ENCODE assay signal across 17 cellular contexts in the genomic region with DNA sequence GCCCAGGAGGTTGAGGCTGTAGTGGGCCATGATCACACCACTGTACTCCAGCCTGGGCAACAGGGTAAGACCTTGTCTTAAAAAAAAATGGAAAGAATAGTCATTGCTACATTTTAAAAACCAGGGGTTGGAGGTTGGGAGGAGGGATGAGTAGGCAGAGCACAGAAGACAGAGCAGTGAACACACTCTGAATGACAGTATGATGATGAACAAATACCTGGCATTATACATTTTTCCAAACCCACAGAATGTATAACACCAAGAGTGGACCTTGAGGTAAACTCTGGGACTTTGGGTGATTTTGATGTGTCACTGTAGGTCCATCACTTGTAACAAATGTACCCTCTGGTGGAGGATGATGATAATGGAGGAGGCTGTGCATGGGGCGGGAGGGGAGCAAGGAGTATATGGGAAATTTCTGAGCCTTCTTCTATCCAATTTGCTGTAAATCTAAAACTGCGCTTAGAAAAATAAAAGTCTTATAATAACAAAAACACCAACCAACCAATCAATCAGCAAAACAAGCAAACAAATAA.
DNase-seq lines count a peak whose midpoint lies in the region; ATAC-seq and TF ChIP-seq lines count a peak whose summit lies in the region.
"Had no signal": no experiment of that assay in that cellular context is flagged by ENCODE, and none has a peak within 500 bp of the region (broad histone marks: within the 10 kb centered on the region; RNA-seq: fewer than 3 reads in every experiment).

No MANE protein-coding gene starts in this region.

- no peak overlapping the region for H3K14ac ChIP-seq in IMR-90 (replicated peaks; ENCODE audit: low read depth, low read length)

- H3K4me1 ChIP-seq in IMR-90 (ENCODE audit: control insufficient read depth, insufficient read depth, low read length), result no peaks in the 10 kb centered on the region
- peaks cover 3 to 6% of the 10 kb centered on the region in 2 donors for H3K4me1 ChIP-seq in naive thymus-derived CD4-positive, alpha-beta T cell (ENCODE audit: control insufficient read depth in 2 of 2, insufficient read depth in 2 of 2, low read length in 2 of 2)

- H2BK5ac ChIP-seq in IMR-90 (ENCODE audit: low read depth, low read length, poor library complexity, severe bottlenecking), result no peak overlapping the region

- no peaks in the 10 kb centered on the region for H3K9me3 ChIP-seq in IMR-90 (ENCODE audit: control insufficient read depth, insufficient read depth, low read length)
- H3K9me3 ChIP-seq in naive thymus-derived CD4-positive, alpha-beta T cell (ENCODE audit: control insufficient read depth in 2 of 3, low read length in 3 of 3), result no peaks in the 10 kb centered on the region
- H3K9me3 ChIP-seq: body of pancreas had no signal

- no peaks in the 10 kb centered on the region for H3K27me3 Mint-ChIP-seq in T-helper 1 cell treated with Interleukin-12 subunit alpha and Interleukin-12 subunit beta and Interleukin-4 antibody, amounts not matched to agents 30 μg/mL and 1 μg/mL, for 36 hours (ENCODE audit: low read depth)
- H3K27me3 Mint-ChIP-seq in activated naive CD8-positive, alpha-beta T cell treated with anti-CD3 and anti-CD28 coated beads, Interleukin-2, amount 50 U/mL, for 24 hours, result no peaks in the 10 kb centered on the region
- H3K27me3 Mint-ChIP-seq in naive thymus-derived CD4-positive, alpha-beta T cell, result no peaks in the 10 kb centered on the region

- DNase-seq in T-helper 1 cell (no peak), IMR-90 (no peak), activated gamma-delta T cell treated with Interleukin-2 at 50 U/mL for 16 hours (no peak), COLO668 (lab: John Stamatoyannopoulos, UW; ENCODE audit: unreplicated experiment) (no peak)
- no peak for DNase-seq in activated naive CD8-positive, alpha-beta T cell treated with anti-CD3 and anti-CD28 coated beads, Interleukin-2, amount 50 U/mL, for 24 hours
- no peak for DNase-seq in naive thymus-derived CD4-positive, alpha-beta T cell
- DNase-seq: activated CD4-positive, CD25-positive, alpha-beta regulatory T cell treated with anti-CD3 and anti-CD28 coated beads, Interleukin-2, amount 50 U/mL, for 72 hours; body of pancreas; GOT3; KBM-7; NCI-H1694; NCI-H510A treated with DMSO at 0.1 percent for 48 hours; PC-9; stimulated activated naive CD4-positive, alpha-beta T cell; SW 1271 had no signal

- H3K79me1 ChIP-seq in IMR-90 (ENCODE audit: low read depth in 1 of 2, low read length in 2 of 2), result no peaks in the 10 kb centered on the region

- H3K18ac ChIP-seq in IMR-90 (ENCODE audit: low read depth, low read length), result no peak overlapping the region

- TF ChIP-seq POLR2A in IMR-90 (IDR thresholded peaks at IDR 0.05; ENCODE audit: low read depth, low read length), result no peak

- no peak overlapping the region for H3K4ac ChIP-seq in IMR-90 (ENCODE audit: low read depth, low read length)

- no peak for TF ChIP-seq RAD21 in IMR-90 (IDR thresholded peaks at IDR 0.05; ENCODE audit: low read length)

- H3K9me3 Mint-ChIP-seq in T-helper 1 cell treated with Interleukin-12 subunit alpha and Interleukin-12 subunit beta and Interleukin-4 antibody, amounts not matched to agents 30 μg/mL and 1 μg/mL, for 36 hours, result peaks cover 3% of the 10 kb centered on the region
- peaks cover 2% of the 10 kb centered on the region for H3K9me3 Mint-ChIP-seq in activated naive CD8-positive, alpha-beta T cell treated with anti-CD3 and anti-CD28 coated beads, Interleukin-2, amount 50 U/mL, for 24 hours
- H3K9me3 Mint-ChIP-seq in naive thymus-derived CD4-positive, alpha-beta T cell, result peaks cover 0 to 2% (median 0%) of the 10 kb centered on the region in 11 donors

- no TSS peak for BruUV-seq in IMR-90 (replicated peaks; lab: Mats Ljungman, UMichigan)

- H3K23ac ChIP-seq in IMR-90 (ENCODE audit: low read depth, low read length), result no peak overlapping the region

- H3K36me3 ChIP-seq in IMR-90 (ENCODE audit: control insufficient read depth, insufficient read depth, low read length), result no peaks in the 10 kb centered on the region
- H3K36me3 ChIP-seq in naive thymus-derived CD4-positive, alpha-beta T cell (ENCODE audit: control insufficient read depth in 2 of 3, insufficient read depth in 3 of 3, low read length in 3 of 3), result peaks cover 4 to 53% (median 6%) of the 10 kb centered on the region in 3 experiments

- no peak overlapping the region for H2BK15ac ChIP-seq in IMR-90 (ENCODE audit: low read depth, low read length)

- POLR2A ChIA-PET in IMR-90 (lab: Charles Lee; ENCODE audit: unreplicated experiment), result no interaction called here
- POLR2A ChIA-PET in naive thymus-derived CD4-positive, alpha-beta T cell (lab: Charles Lee), result no interaction called here

- no CpG with 5 or more reads among the region's 2 CpGs for WGBS in IMR-90 (ENCODE audit: extremely low coverage in 2 of 2, insufficient read length in 1 of 2), 2 experiments

- peaks cover 56% of the 10 kb centered on the region for H3K36me3 Mint-ChIP-seq in T-helper 1 cell treated with Interleukin-12 subunit alpha and Interleukin-12 subunit beta and Interleukin-4 antibody, amounts not matched to agents 30 μg/mL and 1 μg/mL, for 36 hours (ENCODE audit: low read depth)
- H3K36me3 Mint-ChIP-seq in activated naive CD8-positive, alpha-beta T cell treated with anti-CD3 and anti-CD28 coated beads, Interleukin-2, amount 50 U/mL, for 24 hours (ENCODE audit: low read depth), result peaks cover 62% of the 10 kb centered on the region
- peaks cover 17 to 69% (median 59%) of the 10 kb centered on the region in 5 donors for H3K36me3 Mint-ChIP-seq in naive thymus-derived CD4-positive, alpha-beta T cell

- in situ Hi-C loops in IMR-90 (cut with MboI; ENCODE audit: low sequenced_read_pairs), result no loop called here

- no peak overlapping the region for H2AK9ac ChIP-seq in IMR-90 (replicated peaks; ENCODE audit: low read depth, low read length, poor library complexity)

- no peak overlapping the region for H4K8ac ChIP-seq in IMR-90 (ENCODE audit: low read depth in 2 of 2, low read length in 2 of 2)

- CTCF ChIA-PET in IMR-90 (lab: Yijun Ruan, JAX), result no interaction called here
- CTCF ChIA-PET in naive thymus-derived CD4-positive, alpha-beta T cell (lab: Charles Lee), result no interaction called here

- H3K56ac ChIP-seq in IMR-90 (ENCODE audit: extremely low read depth, insufficient read depth, low read length), result no peak overlapping the region

- TF ChIP-seq CTCF in IMR-90 (conservative IDR thresholded peaks at IDR 0.05; ENCODE audit: low read depth, low read length), result 0 out of 2 replicates have a peak, but pooled peaks have one; percentile 7

- intact Hi-C loops in IMR-90 (cut with micrococcal nuclease), result no loop called here
- intact Hi-C loops in naive thymus-derived CD4-positive, alpha-beta T cell (cut with micrococcal nuclease), result no loop called here

- H2AFZ ChIP-seq in IMR-90 (replicated peaks; ENCODE audit: low read length, poor library complexity), result no peak overlapping the region
- H2AFZ ChIP-seq: PC-9 had no signal

- H3K4me3 ChIP-seq in IMR-90 (ENCODE audit: insufficient read depth, low read depth, low read length), result no peak overlapping the region
- no peak overlapping the region for H3K4me3 ChIP-seq in naive thymus-derived CD4-positive, alpha-beta T cell (ENCODE audit: low read length)
- H3K4me3 ChIP-seq: body of pancreas, PC-9 had no signal

- ATAC-seq in IMR-90 (ENCODE audit: low read depth) (no peak), HG03025 (IDR thresholded peaks at IDR 0.05; ENCODE audit: low FRiP score, unreplicated experiment) (no peak)
- peak; percentile 46 for ATAC-seq in activated naive CD8-positive, alpha-beta T cell treated with anti-CD3 and anti-CD28 coated beads, Interleukin-2, amount 50 U/mL, for 24 hours
- ATAC-seq in naive thymus-derived CD4-positive, alpha-beta T cell, result no peak
- ATAC-seq: body of pancreas had no signal

- peak overlapping the region; percentile 46 for H3K27ac Mint-ChIP-seq in T-helper 1 cell treated with Interleukin-12 subunit alpha and Interleukin-12 subunit beta and Interleukin-4 antibody, amounts not matched to agents 30 μg/mL and 1 μg/mL, for 36 hours
- peak overlapping the region; percentile 52 for H3K27ac Mint-ChIP-seq in activated naive CD8-positive, alpha-beta T cell treated with anti-CD3 and anti-CD28 coated beads, Interleukin-2, amount 50 U/mL, for 24 hours
- H3K27ac Mint-ChIP-seq in naive thymus-derived CD4-positive, alpha-beta T cell, result peak overlapping the region in 7 of 9 donors; percentile 15 to 83 (median 69)

- H3K27ac ChIP-seq in IMR-90 (ENCODE audit: insufficient read depth, low read length), result no peak overlapping the region
- no peak overlapping the region for H3K27ac ChIP-seq in naive thymus-derived CD4-positive, alpha-beta T cell (ENCODE audit: low read depth, low read length)
- H3K27ac ChIP-seq: body of pancreas, PC-9 had no signal

- no peaks in the 10 kb centered on the region for H3K9me1 ChIP-seq in IMR-90 (ENCODE audit: insufficient read depth, low read length)

- dilution Hi-C loops in IMR-90 (cut with HindIII; ENCODE audit: low sequenced_read_pairs, unreplicated experiment), result no loop called here

- no peak overlapping the region for H3K9ac ChIP-seq in IMR-90 (ENCODE audit: low read depth, low read length)

- no peak overlapping the region for H4K91ac ChIP-seq in IMR-90 (ENCODE audit: insufficient read depth, low read depth, low read length)

- no peak overlapping the region for H2AK5ac ChIP-seq in IMR-90 (ENCODE audit: low read depth, low read length)

- H2BK20ac ChIP-seq in IMR-90 (ENCODE audit: low read depth, low read length), result no peak overlapping the region

- no peak overlapping the region for H3K4me2 ChIP-seq in IMR-90 (ENCODE audit: low read depth, low read length)
- H3K4me2 ChIP-seq: PC-9 had no signal

- no peaks in the 10 kb centered on the region for H3K27me3 ChIP-seq in IMR-90 (ENCODE audit: control insufficient read depth, insufficient read depth, low read length)
- H3K27me3 ChIP-seq in naive thymus-derived CD4-positive, alpha-beta T cell (ENCODE audit: control insufficient read depth in 2 of 2, insufficient read depth in 2 of 2, low read length in 2 of 2), result no peaks in the 10 kb centered on the region
- H3K27me3 ChIP-seq: body of pancreas had no signal

- no peaks in the 10 kb centered on the region for H4K20me1 ChIP-seq in IMR-90 (ENCODE audit: insufficient read depth, low read length)

- H4K5ac ChIP-seq in IMR-90 (ENCODE audit: low read depth, low read length), result no peak overlapping the region

- H2BK120ac ChIP-seq in IMR-90 (ENCODE audit: low read depth, low read length), result no peak overlapping the region

- H3K4me1 Mint-ChIP-seq in T-helper 1 cell treated with Interleukin-12 subunit alpha and Interleukin-12 subunit beta and Interleukin-4 antibody, amounts not matched to agents 30 μg/mL and 1 μg/mL, for 36 hours (ENCODE audit: low read depth), result peaks cover 24% of the 10 kb centered on the region
- peaks cover 47% of the 10 kb centered on the region for H3K4me1 Mint-ChIP-seq in activated naive CD8-positive, alpha-beta T cell treated with anti-CD3 and anti-CD28 coated beads, Interleukin-2, amount 50 U/mL, for 24 hours
- peaks cover 23 to 80% (median 57%) of the 10 kb centered on the region in 7 donors for H3K4me1 Mint-ChIP-seq in naive thymus-derived CD4-positive, alpha-beta T cell

- H3K4me3 Mint-ChIP-seq in T-helper 1 cell treated with Interleukin-12 subunit alpha and Interleukin-12 subunit beta and Interleukin-4 antibody, amounts not matched to agents 30 μg/mL and 1 μg/mL, for 36 hours, result no peak overlapping the region
- H3K4me3 Mint-ChIP-seq in activated naive CD8-positive, alpha-beta T cell treated with anti-CD3 and anti-CD28 coated beads, Interleukin-2, amount 50 U/mL, for 24 hours, result no peak overlapping the region
- H3K4me3 Mint-ChIP-seq in naive thymus-derived CD4-positive, alpha-beta T cell, result no peak overlapping the region
